28 cellular contexts compared by ENCODE assay signal in genomic region chr6:4382362-4382853, GRCh38.
"Had no signal": no experiment of that assay in that cellular context is flagged by ENCODE, and none has a peak within 500 bp of the region (broad histone marks: within the 10 kb centered on the region; RNA-seq: fewer than 3 reads in every experiment).

No MANE protein-coding gene starts in this region.

- H3K27ac ChIP-seq: SJSA1 had no signal

- H3K4me1 ChIP-seq: adrenal gland had no signal

- H3K36me3 ChIP-seq: adrenal gland, SJSA1 had no signal

- FAIRE-seq: RCC 7860 had no signal

- H3K27me3 Mint-ChIP-seq: activated naive CD8-positive, alpha-beta T cell treated with anti-CD3 and anti-CD28 coated beads, Interleukin-2, amount 10 ng/mL, durations not matched to agents 7 days and 5 days had no signal

- H3K27ac Mint-ChIP-seq: activated CD8-positive, alpha-beta T cell treated with anti-CD3 and anti-CD28 coated beads for 36 hours; activated naive CD8-positive, alpha-beta T cell treated with anti-CD3 and anti-CD28 coated beads, Interleukin-2, amount 10 ng/mL, durations not matched to agents 7 days and 5 days had no signal

- H3K27me3 ChIP-seq: adrenal gland, SJSA1 had no signal

- ATAC-seq: activated CD4-positive, CD25-positive, alpha-beta regulatory T cell treated with anti-CD3 and anti-CD28 coated beads, Interleukin-2, amount 50 U/mL, for 24 hours; activated CD8-positive, alpha-beta T cell treated with anti-CD3 and anti-CD28 coated beads for 36 hours; PC-3; SK-N-SH treated with all-trans-retinoic acid at 6 μM for 48 hours had no signal

- H3K4me1 Mint-ChIP-seq: activated naive CD8-positive, alpha-beta T cell treated with anti-CD3 and anti-CD28 coated beads, Interleukin-2, amount 10 ng/mL, durations not matched to agents 7 days and 5 days had no signal

- H3K4me3 ChIP-seq: adrenal gland, SJSA1 had no signal

- DNase-seq: activated CD4-positive, alpha-beta T cell treated with anti-CD3 and anti-CD28 coated beads for 4 hours; activated CD8-positive, alpha-beta memory T cell treated with anti-CD3 and anti-CD28 coated beads, Interleukin-2, amount 50 U/mL, for 48 hours; activated CD8-positive, alpha-beta T cell treated with anti-CD3 and anti-CD28 coated beads for 36 hours; activated naive CD4-positive, alpha-beta T cell treated with anti-CD3 and anti-CD28 coated beads, Interleukin-2, amount 50 U/mL, for 16 hours; activated naive CD8-positive, alpha-beta T cell treated with anti-CD3 and anti-CD28 coated beads, Interleukin-2, amount 10 ng/mL, durations not matched to agents 7 days and 5 days; activated T-cell treated with anti-CD3 and anti-CD28 coated beads, Interleukin-2, amount 50 U/mL, for 1 hour; anterior cingulate cortex; central memory CD4-positive, alpha-beta T cell; Kasumi-1; KBM-7; NCI-H1092 treated with DMSO at 0.1 percent for 48 hours; NCI-H1417 treated with DMSO at 0.1 percent for 48 hours; NCI-H1694; NCI-H2029; NCI-H2107; NCI-H2171 treated with DMSO at 0.1 percent for 48 hours; NCI-H345; NCI-H510A; NCI-H69; NK-92 treated with Interleukin-12 subunit alpha and Interleukin-12 subunit beta, amount 100 ng/mL, for 24 hours; PC-3; SHP77; SW 1271 had no signal

- H3K4me3 Mint-ChIP-seq: activated CD8-positive, alpha-beta T cell treated with anti-CD3 and anti-CD28 coated beads for 36 hours; activated naive CD8-positive, alpha-beta T cell treated with anti-CD3 and anti-CD28 coated beads, Interleukin-2, amount 10 ng/mL, durations not matched to agents 7 days and 5 days had no signal

- H3K36me3 Mint-ChIP-seq: activated naive CD8-positive, alpha-beta T cell treated with anti-CD3 and anti-CD28 coated beads, Interleukin-2, amount 10 ng/mL, durations not matched to agents 7 days and 5 days had no signal
